Comparison of ENCODE assay signal across 7 cellular contexts in genomic region chr16:10421596-10421995, GRCh38.
"Had no signal": no experiment of that assay in that cellular context is flagged by ENCODE, and none has a peak within 500 bp of the region (broad histone marks: within the 10 kb centered on the region; RNA-seq: fewer than 3 reads in every experiment).

No MANE protein-coding gene starts in this region.

- H3K4me3 Mint-ChIP-seq: IgD-negative memory B cell had no signal

- H3K4me3 ChIP-seq: K562 had no signal

- H3K27ac ChIP-seq: HL-60 had no signal

- DNase-seq: IMR-90, KBM-7, KG1 had no signal

- ATAC-seq: HepG2, K562 had no signal

- H3K27me3 Mint-ChIP-seq: IgD-negative memory B cell had no signal

- H3K27ac Mint-ChIP-seq: IgD-negative memory B cell had no signal
